ENCODE assay signal across 30 cellular contexts in the genomic region with DNA sequence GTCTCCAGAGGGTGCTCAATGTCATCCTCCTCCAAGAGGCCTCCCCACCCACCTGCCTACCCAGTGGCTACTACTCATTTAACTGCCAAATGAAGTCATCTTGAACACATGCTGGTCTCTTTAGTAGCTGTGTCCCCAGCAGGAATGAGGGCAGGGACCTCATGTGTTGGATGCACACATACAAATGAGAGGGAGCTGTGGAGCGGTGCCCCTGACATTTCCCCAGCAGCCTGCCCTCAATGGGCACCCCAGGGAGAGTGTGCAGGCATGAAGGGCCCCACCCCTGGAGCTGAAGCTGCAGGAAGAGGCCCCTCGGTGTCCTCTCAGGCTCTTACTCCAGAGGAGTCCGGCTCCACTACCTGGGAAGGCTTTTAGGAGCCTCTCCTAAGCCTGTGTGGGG.
"Had no signal": no experiment of that assay in that cellular context is flagged by ENCODE, and none has a peak within 500 bp of the region (broad histone marks: within the 10 kb centered on the region; RNA-seq: fewer than 3 reads in every experiment).

No MANE protein-coding gene starts in this region.

- H3K36me3 Mint-ChIP-seq: naive B cell; natural killer cell treated with Interleukin-12 subunit alpha and Interleukin-12 subunit beta and Interleukin-15 and Interleukin-18, amount 100 ng/mL, for 72 hours; stimulated activated effector memory CD8-positive, alpha-beta T cell treated with anti-CD3 and anti-CD28 coated beads, Interleukin-12 subunit alpha, Interleukin-12 subunit beta, amount 100 ng/mL, for 72 hours; type B pancreatic cell had no signal

- H3K4me3 ChIP-seq: ovary, psoas muscle, right lobe of liver, sigmoid colon, suprapubic skin, testis, tibial artery, transverse colon, upper lobe of right lung had no signal

- H3K27me3 Mint-ChIP-seq: naive B cell; naive thymus-derived CD8-positive, alpha-beta T cell; natural killer cell treated with Interleukin-12 subunit alpha and Interleukin-12 subunit beta and Interleukin-15 and Interleukin-18, amount 100 ng/mL, for 72 hours; progenitor cell of endocrine pancreas; stimulated activated naive CD8-positive, alpha-beta T cell treated with anti-CD3 and anti-CD28 coated beads, Interleukin-15, amount 100 ng/mL, for 72 hours; type B pancreatic cell had no signal

- H3K4me3 Mint-ChIP-seq: naive B cell; naive thymus-derived CD8-positive, alpha-beta T cell; natural killer cell treated with Interleukin-12 subunit alpha and Interleukin-12 subunit beta and Interleukin-15 and Interleukin-18, amount 100 ng/mL, for 72 hours; nephron progenitor cell; neural crest cell; stimulated activated effector memory CD8-positive, alpha-beta T cell treated with anti-CD3 and anti-CD28 coated beads, Interleukin-12 subunit alpha, Interleukin-12 subunit beta, amount 100 ng/mL, for 72 hours; stimulated activated naive CD8-positive, alpha-beta T cell treated with anti-CD3 and anti-CD28 coated beads, Interleukin-15, amount 100 ng/mL, for 72 hours; type B pancreatic cell had no signal

- H2AFZ ChIP-seq: parathyroid adenoma had no signal

- H3K9ac ChIP-seq: parathyroid adenoma had no signal

- H3K27ac Mint-ChIP-seq: naive thymus-derived CD8-positive, alpha-beta T cell; natural killer cell treated with Interleukin-12 subunit alpha and Interleukin-12 subunit beta and Interleukin-15 and Interleukin-18, amount 100 ng/mL, for 72 hours; nephron progenitor cell; progenitor cell of endocrine pancreas; stimulated activated effector memory CD8-positive, alpha-beta T cell treated with anti-CD3 and anti-CD28 coated beads, Interleukin-12 subunit alpha, Interleukin-12 subunit beta, amount 100 ng/mL, for 72 hours; stimulated activated naive CD8-positive, alpha-beta T cell treated with anti-CD3 and anti-CD28 coated beads, Interleukin-15, amount 100 ng/mL, for 72 hours; type B pancreatic cell had no signal

- H3K4me1 Mint-ChIP-seq: naive B cell; naive thymus-derived CD8-positive, alpha-beta T cell; nephron progenitor cell; neural crest cell; stimulated activated effector memory CD8-positive, alpha-beta T cell treated with anti-CD3 and anti-CD28 coated beads, Interleukin-12 subunit alpha, Interleukin-12 subunit beta, amount 100 ng/mL, for 72 hours; stimulated activated naive CD8-positive, alpha-beta T cell treated with anti-CD3 and anti-CD28 coated beads, Interleukin-15, amount 100 ng/mL, for 72 hours had no signal

- FAIRE-seq: small intestine had no signal

- DNase-seq: naive B cell; naive thymus-derived CD8-positive, alpha-beta T cell; nephron progenitor cell; nucleus accumbens; ovary; psoas muscle; right cardiac atrium; right lobe of liver; sigmoid colon; small intestine; stimulated activated CD4-positive, alpha-beta T cell treated with anti-CD3 and anti-CD28 coated beads, Interleukin-15, amount 100 ng/mL, for 24 hours; stimulated activated CD4-positive, alpha-beta T cell treated with anti-CD3 and anti-CD28 coated beads, Interleukin-2, amount 100 ng/mL, for 24 hours; stimulated activated CD4-positive, alpha-beta T cell treated with anti-CD3 and anti-CD28 coated beads, Interleukin-2, amount 100 ng/mL, for 48 hours; stimulated activated CD4-positive, alpha-beta T cell treated with anti-CD3 and anti-CD28 coated beads, Interleukin-4, amount 100 ng/mL, for 24 hours; stimulated activated naive CD4-positive, alpha-beta T cell; stimulated activated naive CD8-positive, alpha-beta T cell treated with anti-CD3 and anti-CD28 coated beads, Interleukin-15, amount 100 ng/mL, for 72 hours; stimulated activated naive CD8-positive, alpha-beta T cell treated with anti-CD3 and anti-CD28 coated beads, Interleukin-15, Interleukin-2, amounts not matched to agents 100 U/mL and 50 U/mL, for 24 hours; substantia nigra; testis; tibial artery; transverse colon; upper lobe of right lung had no signal

- H3K27ac ChIP-seq: neutrophil, ovary, parathyroid adenoma, psoas muscle, right lobe of liver, sigmoid colon, suprapubic skin, testis, tibial artery, transverse colon, upper lobe of right lung had no signal

- ATAC-seq: naive thymus-derived CD8-positive, alpha-beta T cell; psoas muscle; right cardiac atrium; right lobe of liver; stimulated activated effector memory CD8-positive, alpha-beta T cell treated with anti-CD3 and anti-CD28 coated beads, Interleukin-12 subunit alpha, Interleukin-12 subunit beta, amount 100 ng/mL, for 72 hours; stimulated activated naive CD8-positive, alpha-beta T cell treated with anti-CD3 and anti-CD28 coated beads, Interleukin-15, amount 100 ng/mL, for 72 hours; stimulated activated naive CD8-positive, alpha-beta T cell treated with anti-CD3 and anti-CD28 coated beads, Interleukin-15, Interleukin-2, amounts not matched to agents 100 U/mL and 50 U/mL, for 24 hours; upper lobe of right lung had no signal

- H3K36me3 ChIP-seq: neutrophil, ovary, right lobe of liver, sigmoid colon, suprapubic skin, tibial artery, transverse colon, upper lobe of right lung had no signal

- H3K9me3 ChIP-seq: neutrophil, psoas muscle, right lobe of liver, suprapubic skin, testis, tibial artery, transverse colon, upper lobe of right lung had no signal

- H3K4me1 ChIP-seq: parathyroid adenoma, psoas muscle, right lobe of liver, sigmoid colon, suprapubic skin, testis, tibial artery, transverse colon, upper lobe of right lung had no signal

- H3K27me3 ChIP-seq: neutrophil, ovary, right lobe of liver, sigmoid colon, suprapubic skin, testis, tibial artery, transverse colon, upper lobe of right lung had no signal
